1 cellular context compared by ENCODE assay signal in genomic region chr14:76761198-76761848, GRCh38.
TF ChIP-seq lines count a peak whose summit lies in the region.

TSS of gene VASH1 (plus strand) at chr14:76761468. CDS start at chr14:76762822, 1,354 bp downstream.

TF ChIP-seq in HEK293, 187 proteins besides CTCF, POLR2A, EP300 and RAD21 (continued from another document and continues in another):
- TF ChIP-seq, protein P1, sequence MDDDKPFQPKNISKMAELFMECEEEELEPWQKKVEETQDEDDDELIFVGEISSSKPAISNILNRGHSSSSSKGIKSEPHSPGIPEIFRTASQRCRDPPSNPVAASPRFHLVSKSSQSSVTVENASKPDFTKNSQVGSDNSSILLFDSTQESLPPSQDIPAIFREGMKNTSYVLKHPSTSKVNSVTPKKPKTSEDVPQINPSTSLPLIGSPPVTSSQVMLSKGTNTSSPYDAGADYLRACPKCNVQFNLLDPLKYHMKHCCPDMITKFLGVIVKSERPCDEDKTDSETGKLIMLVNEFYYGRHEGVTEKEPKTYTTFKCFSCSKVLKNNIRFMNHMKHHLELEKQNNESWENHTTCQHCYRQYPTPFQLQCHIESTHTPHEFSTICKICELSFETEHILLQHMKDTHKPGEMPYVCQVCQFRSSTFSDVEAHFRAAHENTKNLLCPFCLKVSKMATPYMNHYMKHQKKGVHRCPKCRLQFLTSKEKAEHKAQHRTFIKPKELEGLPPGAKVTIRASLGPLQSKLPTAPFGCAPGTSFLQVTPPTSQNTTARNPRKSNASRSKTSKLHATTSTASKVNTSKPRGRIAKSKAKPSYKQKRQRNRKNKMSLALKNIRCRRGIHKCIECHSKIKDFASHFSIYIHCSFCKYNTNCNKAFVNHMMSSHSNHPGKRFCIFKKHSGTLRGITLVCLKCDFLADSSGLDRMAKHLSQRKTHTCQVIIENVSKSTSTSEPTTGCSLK (tag by site-specific recombination; IDR thresholded peaks at IDR 0.05): no peak
- TF ChIP-seq ZBTB6 (tag by site-specific recombination; IDR thresholded peaks at IDR 0.05) (no peak), SCRT1 (tag by site-specific recombination; IDR thresholded peaks at IDR 0.05; ENCODE audit: borderline replicate concordance) (no peak), ZNF692 (tag by site-specific recombination; IDR thresholded peaks at IDR 0.05) (no peak; the same call in 1 of the 2 replicates), ZNF174 (tag by site-specific recombination; IDR thresholded peaks at IDR 0.05) (no peak), ZNF175 (tag by site-specific recombination; IDR thresholded peaks at IDR 0.05) (no peak), WT1 (tag by site-specific recombination; IDR thresholded peaks at IDR 0.05) (no peak), MZF1 (tag by site-specific recombination; IDR thresholded peaks at IDR 0.05; ENCODE audit: borderline replicate concordance) (no peak), REPIN1 (tag by site-specific recombination; IDR thresholded peaks at IDR 0.05; ENCODE audit: low read depth) (no peak), HOXC10 (CRISPR knock-in tag; IDR thresholded peaks at IDR 0.05) (0 out of 2 replicates have a peak, but pooled peaks have one; percentile 43), ZNF791 (tag by site-specific recombination; IDR thresholded peaks at IDR 0.05) (no peak), ZNF473 (tag by site-specific recombination; IDR thresholded peaks at IDR 0.05) (no peak), ZNF274 (IDR thresholded peaks at IDR 0.05; ENCODE audit: low read length) (no peak), ZNF274 (tag by site-specific recombination; IDR thresholded peaks at IDR 0.05; ENCODE audit: borderline replicate concordance) (no peak), ZNF211 (tag by site-specific recombination; IDR thresholded peaks at IDR 0.05; ENCODE audit: low read depth) (no peak), ZEB2 (tag by site-specific recombination; IDR thresholded peaks at IDR 0.05) (no peak), TCF7L2 (IDR thresholded peaks at IDR 0.05; ENCODE audit: borderline replicate concordance, low read depth, low read length) (no peak), ZFHX2 (tag by site-specific recombination; conservative IDR thresholded peaks at IDR 0.05) (peak; percentile 85), ZNF391 (tag by site-specific recombination; IDR thresholded peaks at IDR 0.05; ENCODE audit: borderline replicate concordance, low read depth) (no peak), ZNF600 (tag by site-specific recombination; IDR thresholded peaks at IDR 0.05) (0 out of 2 replicates have a peak, but pooled peaks have one; percentile 22), ZNF16 (tag by site-specific recombination; IDR thresholded peaks at IDR 0.05; ENCODE audit: low read depth) (no peak), ZNF266 (tag by site-specific recombination; IDR thresholded peaks at IDR 0.05; ENCODE audit: low read depth) (no peak), ZNF114 (tag by site-specific recombination; IDR thresholded peaks at IDR 0.05) (no peak), KLF7 (tag by site-specific recombination; IDR thresholded peaks at IDR 0.05; ENCODE audit: borderline replicate concordance) (no peak), ZNF341 (tag by site-specific recombination; IDR thresholded peaks at IDR 0.05; ENCODE audit: low read depth) (no peak), KLF9 (tag by site-specific recombination; IDR thresholded peaks at IDR 0.05; ENCODE audit: low read depth) (no peak), ZNF2 (tag by site-specific recombination; IDR thresholded peaks at IDR 0.05) (no peak), GLIS1 (tag by site-specific recombination; IDR thresholded peaks at IDR 0.05) (peak; percentile 82), MEIS1 (CRISPR knock-in tag; IDR thresholded peaks at IDR 0.05; ENCODE audit: borderline replicate concordance) (no peak), ZNF311 (tag by site-specific recombination; IDR thresholded peaks at IDR 0.05; ENCODE audit: borderline replicate concordance) (no peak), ZFP69B (tag by site-specific recombination; IDR thresholded peaks at IDR 0.05) (no peak), ZNF404 (tag by site-specific recombination; IDR thresholded peaks at IDR 0.05) (no peak), ZNF221 (tag by site-specific recombination; IDR thresholded peaks at IDR 0.05; ENCODE audit: borderline replicate concordance) (no peak), EGR2 (tag by site-specific recombination; IDR thresholded peaks at IDR 0.05; ENCODE audit: low read depth) (no peak), PBX3 (CRISPR knock-in tag; IDR thresholded peaks at IDR 0.05) (peak; percentile 66), ZSCAN23 (tag by site-specific recombination; IDR thresholded peaks at IDR 0.05) (no peak), ZNF660 (tag by site-specific recombination; IDR thresholded peaks at IDR 0.05) (0 out of 2 replicates have a peak, but pooled peaks have one; percentile 28), ZNF24 (tag by site-specific recombination; IDR thresholded peaks at IDR 0.05) (no peak), ZNF670 (tag by site-specific recombination; IDR thresholded peaks at IDR 0.05; ENCODE audit: low read depth) (no peak), ZFP3 (tag by site-specific recombination; IDR thresholded peaks at IDR 0.05; ENCODE audit: low read depth) (no peak), ZNF501 (tag by site-specific recombination; IDR thresholded peaks at IDR 0.05) (no peak), ZNF146 (tag by site-specific recombination; IDR thresholded peaks at IDR 0.05) (no peak)
- TF ChIP-seq, protein P2, sequence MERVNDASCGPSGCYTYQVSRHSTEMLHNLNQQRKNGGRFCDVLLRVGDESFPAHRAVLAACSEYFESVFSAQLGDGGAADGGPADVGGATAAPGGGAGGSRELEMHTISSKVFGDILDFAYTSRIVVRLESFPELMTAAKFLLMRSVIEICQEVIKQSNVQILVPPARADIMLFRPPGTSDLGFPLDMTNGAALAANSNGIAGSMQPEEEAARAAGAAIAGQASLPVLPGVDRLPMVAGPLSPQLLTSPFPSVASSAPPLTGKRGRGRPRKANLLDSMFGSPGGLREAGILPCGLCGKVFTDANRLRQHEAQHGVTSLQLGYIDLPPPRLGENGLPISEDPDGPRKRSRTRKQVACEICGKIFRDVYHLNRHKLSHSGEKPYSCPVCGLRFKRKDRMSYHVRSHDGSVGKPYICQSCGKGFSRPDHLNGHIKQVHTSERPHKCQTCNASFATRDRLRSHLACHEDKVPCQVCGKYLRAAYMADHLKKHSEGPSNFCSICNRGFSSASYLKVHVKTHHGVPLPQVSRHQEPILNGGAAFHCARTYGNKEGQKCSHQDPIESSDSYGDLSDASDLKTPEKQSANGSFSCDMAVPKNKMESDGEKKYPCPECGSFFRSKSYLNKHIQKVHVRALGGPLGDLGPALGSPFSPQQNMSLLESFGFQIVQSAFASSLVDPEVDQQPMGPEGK (tag by site-specific recombination; IDR thresholded peaks at IDR 0.05): 0 out of 2 replicates have a peak, but pooled peaks have one; percentile 16
- TF ChIP-seq, protein P3, sequence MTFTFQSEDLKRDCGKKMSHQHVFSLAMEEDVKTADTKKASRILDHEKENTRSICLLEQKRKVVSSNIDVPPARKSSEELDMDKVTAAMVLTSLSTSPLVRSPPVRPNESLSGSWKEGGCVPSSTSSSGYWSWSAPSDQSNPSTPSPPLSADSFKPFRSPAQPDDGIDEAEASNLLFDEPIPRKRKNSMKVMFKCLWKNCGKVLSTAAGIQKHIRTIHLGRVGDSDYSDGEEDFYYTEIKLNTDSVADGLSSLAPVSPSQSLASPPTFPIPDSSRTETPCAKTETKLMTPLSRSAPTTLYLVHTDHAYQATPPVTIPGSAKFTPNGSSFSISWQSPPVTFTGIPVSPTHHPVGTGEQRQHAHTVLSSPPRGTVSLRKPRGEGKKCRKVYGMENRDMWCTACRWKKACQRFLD (tag by site-specific recombination; IDR thresholded peaks at IDR 0.05): no peak
- TF ChIP-seq, protein P4, sequence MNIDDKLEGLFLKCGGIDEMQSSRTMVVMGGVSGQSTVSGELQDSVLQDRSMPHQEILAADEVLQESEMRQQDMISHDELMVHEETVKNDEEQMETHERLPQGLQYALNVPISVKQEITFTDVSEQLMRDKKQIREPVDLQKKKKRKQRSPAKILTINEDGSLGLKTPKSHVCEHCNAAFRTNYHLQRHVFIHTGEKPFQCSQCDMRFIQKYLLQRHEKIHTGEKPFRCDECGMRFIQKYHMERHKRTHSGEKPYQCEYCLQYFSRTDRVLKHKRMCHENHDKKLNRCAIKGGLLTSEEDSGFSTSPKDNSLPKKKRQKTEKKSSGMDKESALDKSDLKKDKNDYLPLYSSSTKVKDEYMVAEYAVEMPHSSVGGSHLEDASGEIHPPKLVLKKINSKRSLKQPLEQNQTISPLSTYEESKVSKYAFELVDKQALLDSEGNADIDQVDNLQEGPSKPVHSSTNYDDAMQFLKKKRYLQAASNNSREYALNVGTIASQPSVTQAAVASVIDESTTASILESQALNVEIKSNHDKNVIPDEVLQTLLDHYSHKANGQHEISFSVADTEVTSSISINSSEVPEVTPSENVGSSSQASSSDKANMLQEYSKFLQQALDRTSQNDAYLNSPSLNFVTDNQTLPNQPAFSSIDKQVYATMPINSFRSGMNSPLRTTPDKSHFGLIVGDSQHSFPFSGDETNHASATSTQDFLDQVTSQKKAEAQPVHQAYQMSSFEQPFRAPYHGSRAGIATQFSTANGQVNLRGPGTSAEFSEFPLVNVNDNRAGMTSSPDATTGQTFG (tag by site-specific recombination; IDR thresholded peaks at IDR 0.05; ENCODE audit: borderline replicate concordance): no peak
- TF ChIP-seq, protein P5, sequence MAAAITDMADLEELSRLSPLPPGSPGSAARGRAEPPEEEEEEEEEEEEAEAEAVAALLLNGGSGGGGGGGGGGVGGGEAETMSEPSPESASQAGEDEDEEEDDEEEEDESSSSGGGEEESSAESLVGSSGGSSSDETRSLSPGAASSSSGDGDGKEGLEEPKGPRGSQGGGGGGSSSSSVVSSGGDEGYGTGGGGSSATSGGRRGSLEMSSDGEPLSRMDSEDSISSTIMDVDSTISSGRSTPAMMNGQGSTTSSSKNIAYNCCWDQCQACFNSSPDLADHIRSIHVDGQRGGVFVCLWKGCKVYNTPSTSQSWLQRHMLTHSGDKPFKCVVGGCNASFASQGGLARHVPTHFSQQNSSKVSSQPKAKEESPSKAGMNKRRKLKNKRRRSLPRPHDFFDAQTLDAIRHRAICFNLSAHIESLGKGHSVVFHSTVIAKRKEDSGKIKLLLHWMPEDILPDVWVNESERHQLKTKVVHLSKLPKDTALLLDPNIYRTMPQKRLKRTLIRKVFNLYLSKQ (tag by site-specific recombination; IDR thresholded peaks at IDR 0.05; ENCODE audit: borderline replicate concordance): no peak
- TF ChIP-seq, protein P6, sequence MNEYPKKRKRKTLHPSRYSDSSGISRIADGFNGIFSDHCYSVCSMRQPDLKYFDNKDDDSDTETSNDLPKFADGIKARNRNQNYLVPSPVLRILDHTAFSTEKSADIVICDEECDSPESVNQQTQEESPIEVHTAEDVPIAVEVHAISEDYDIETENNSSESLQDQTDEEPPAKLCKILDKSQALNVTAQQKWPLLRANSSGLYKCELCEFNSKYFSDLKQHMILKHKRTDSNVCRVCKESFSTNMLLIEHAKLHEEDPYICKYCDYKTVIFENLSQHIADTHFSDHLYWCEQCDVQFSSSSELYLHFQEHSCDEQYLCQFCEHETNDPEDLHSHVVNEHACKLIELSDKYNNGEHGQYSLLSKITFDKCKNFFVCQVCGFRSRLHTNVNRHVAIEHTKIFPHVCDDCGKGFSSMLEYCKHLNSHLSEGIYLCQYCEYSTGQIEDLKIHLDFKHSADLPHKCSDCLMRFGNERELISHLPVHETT (tag by site-specific recombination; IDR thresholded peaks at IDR 0.05): no peak
- TF ChIP-seq, protein P7, sequence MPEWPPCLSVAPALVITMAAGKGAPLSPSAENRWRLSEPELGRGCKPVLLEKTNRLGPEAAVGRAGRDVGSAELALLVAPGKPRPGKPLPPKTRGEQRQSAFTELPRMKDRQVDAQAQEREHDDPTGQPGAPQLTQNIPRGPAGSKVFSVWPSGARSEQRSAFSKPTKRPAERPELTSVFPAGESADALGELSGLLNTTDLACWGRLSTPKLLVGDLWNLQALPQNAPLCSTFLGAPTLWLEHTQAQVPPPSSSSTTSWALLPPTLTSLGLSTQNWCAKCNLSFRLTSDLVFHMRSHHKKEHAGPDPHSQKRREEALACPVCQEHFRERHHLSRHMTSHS (tag by site-specific recombination; IDR thresholded peaks at IDR 0.05): no peak
- TF ChIP-seq, protein P8, sequence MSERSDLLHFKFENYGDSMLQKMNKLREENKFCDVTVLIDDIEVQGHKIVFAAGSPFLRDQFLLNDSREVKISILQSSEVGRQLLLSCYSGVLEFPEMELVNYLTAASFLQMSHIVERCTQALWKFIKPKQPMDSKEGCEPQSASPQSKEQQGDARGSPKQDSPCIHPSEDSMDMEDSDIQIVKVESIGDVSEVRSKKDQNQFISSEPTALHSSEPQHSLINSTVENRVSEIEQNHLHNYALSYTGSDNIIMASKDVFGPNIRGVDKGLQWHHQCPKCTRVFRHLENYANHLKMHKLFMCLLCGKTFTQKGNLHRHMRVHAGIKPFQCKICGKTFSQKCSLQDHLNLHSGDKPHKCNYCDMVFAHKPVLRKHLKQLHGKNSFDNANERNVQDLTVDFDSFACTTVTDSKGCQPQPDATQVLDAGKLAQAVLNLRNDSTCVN (tag by site-specific recombination; optimal IDR thresholded peaks at IDR 0.05): peak; percentile 52
